Comparison of ENCODE assay signal across 8 cellular contexts in genomic region chr4:139015269-139015947, GRCh38. TPM values are rescaled to one million over a fixed set of nuclear protein-coding genes. Genes with fewer than 3 reads are reported as not detected.
DNase-seq lines count a peak whose midpoint lies in the region; ATAC-seq lines count a peak whose summit lies in the region.

Gene NOCT, plus strand, starts transcription at chr4:139015781. Its CDS starts 201 bp downstream, at chr4:139015982.

- DNase-seq in CD1c-positive myeloid dendritic cell (ENCODE audit: extremely low spot score): peak; percentile 96
- peak; percentile 89 for DNase-seq in NCI-H748 (lab: John Stamatoyannopoulos, UW; ENCODE audit: unreplicated experiment)
- DNase-seq in activated CD4-positive, alpha-beta T cell treated with anti-CD3 and anti-CD28 coated beads, Interleukin-2, amount 50 U/mL, for 1 hour: peak; percentile 90
- peak; percentile 82 for DNase-seq in cortex of kidney (lab: John Stamatoyannopoulos, UW)
- peak; percentile 96 for DNase-seq in left lobe of liver (ENCODE audit: low spot score)
- peak; percentile 93 to 95 for DNase-seq in stimulated activated CD4-positive, alpha-beta T cell treated with anti-CD3 and anti-CD28 coated beads, Interleukin-2, amount 100 ng/mL, for 24 hours

- ATAC-seq in GM19395 (IDR thresholded peaks at IDR 0.05; ENCODE audit: unreplicated experiment): peak; percentile 94
- peak; percentile 87 for ATAC-seq in HG03558 (IDR thresholded peaks at IDR 0.05; ENCODE audit: extremely low read depth, unreplicated experiment)
- ATAC-seq in left lobe of liver: peak; percentile 89

RNA-seq across cellular contexts. Expression of gene NOCT, which starts in this region (rescaled TPM):
- total RNA-seq in left lobe of liver: 5.1 TPM

Comparison
In these comparisons a context has a peak if more than half of its experiments do, and no peak if none do; other contexts are left out.
1. Peak in every context shown above with its lines: DNase-seq and ATAC-seq.